Comparison of ENCODE assay signal across 1 cellular context in the genomic region with DNA sequence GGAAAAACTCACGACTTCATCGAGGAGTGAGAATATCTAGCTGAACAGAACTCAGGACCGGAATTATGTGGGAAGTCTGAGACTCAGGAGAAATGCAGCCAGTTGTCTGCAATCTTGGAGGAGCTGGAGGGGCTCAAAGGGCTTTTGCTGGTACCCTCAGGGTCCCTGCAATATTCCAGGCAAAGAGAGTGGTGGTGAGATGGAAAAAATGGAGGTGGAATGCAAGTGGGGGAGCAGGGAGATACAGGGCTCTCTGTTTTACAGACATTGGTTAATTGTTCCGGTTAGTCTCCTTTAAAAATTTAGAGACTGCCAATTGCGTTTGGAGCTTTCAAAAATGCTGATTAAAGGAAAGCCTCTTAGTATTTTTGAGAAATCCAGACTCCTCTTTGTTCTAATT.
TF ChIP-seq lines count a peak whose summit lies in the region.

No MANE protein-coding gene starts in this region.

TF ChIP-seq in HepG2, 621 proteins besides CTCF, POLR2A, EP300 and RAD21:
- 0 out of 2 replicates have a peak, but pooled peaks have one; percentile 5 for TF ChIP-seq HNF4G (IDR thresholded peaks at IDR 0.05; ENCODE audit: borderline replicate concordance, low read depth, low read length)
- no peak for TF ChIP-seq HNF4G (CRISPR knock-in tag; IDR thresholded peaks at IDR 0.05; ENCODE audit: borderline replicate concordance, low read depth)
- no peak for TF ChIP-seq AFF4 (CRISPR knock-in tag; IDR thresholded peaks at IDR 0.05)
- no peak for TF ChIP-seq ZSCAN9 (CRISPR knock-in tag; IDR thresholded peaks at IDR 0.05; ENCODE audit: borderline replicate concordance)
- TF ChIP-seq, protein P1, sequence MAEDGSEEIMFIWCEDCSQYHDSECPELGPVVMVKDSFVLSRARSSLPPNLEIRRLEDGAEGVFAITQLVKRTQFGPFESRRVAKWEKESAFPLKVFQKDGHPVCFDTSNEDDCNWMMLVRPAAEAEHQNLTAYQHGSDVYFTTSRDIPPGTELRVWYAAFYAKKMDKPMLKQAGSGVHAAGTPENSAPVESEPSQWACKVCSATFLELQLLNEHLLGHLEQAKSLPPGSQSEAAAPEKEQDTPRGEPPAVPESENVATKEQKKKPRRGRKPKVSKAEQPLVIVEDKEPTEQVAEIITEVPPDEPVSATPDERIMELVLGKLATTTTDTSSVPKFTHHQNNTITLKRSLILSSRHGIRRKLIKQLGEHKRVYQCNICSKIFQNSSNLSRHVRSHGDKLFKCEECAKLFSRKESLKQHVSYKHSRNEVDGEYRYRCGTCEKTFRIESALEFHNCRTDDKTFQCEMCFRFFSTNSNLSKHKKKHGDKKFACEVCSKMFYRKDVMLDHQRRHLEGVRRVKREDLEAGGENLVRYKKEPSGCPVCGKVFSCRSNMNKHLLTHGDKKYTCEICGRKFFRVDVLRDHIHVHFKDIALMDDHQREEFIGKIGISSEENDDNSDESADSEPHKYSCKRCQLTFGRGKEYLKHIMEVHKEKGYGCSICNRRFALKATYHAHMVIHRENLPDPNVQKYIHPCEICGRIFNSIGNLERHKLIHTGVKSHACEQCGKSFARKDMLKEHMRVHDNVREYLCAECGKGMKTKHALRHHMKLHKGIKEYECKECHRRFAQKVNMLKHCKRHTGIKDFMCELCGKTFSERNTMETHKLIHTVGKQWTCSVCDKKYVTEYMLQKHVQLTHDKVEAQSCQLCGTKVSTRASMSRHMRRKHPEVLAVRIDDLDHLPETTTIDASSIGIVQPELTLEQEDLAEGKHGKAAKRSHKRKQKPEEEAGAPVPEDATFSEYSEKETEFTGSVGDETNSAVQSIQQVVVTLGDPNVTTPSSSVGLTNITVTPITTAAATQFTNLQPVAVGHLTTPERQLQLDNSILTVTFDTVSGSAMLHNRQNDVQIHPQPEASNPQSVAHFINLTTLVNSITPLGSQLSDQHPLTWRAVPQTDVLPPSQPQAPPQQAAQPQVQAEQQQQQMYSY (CRISPR knock-in tag; IDR thresholded peaks at IDR 0.05), result peak; percentile 96
- no peak for TF ChIP-seq ZSCAN30 (CRISPR knock-in tag; IDR thresholded peaks at IDR 0.05)
- TF ChIP-seq, protein P2, sequence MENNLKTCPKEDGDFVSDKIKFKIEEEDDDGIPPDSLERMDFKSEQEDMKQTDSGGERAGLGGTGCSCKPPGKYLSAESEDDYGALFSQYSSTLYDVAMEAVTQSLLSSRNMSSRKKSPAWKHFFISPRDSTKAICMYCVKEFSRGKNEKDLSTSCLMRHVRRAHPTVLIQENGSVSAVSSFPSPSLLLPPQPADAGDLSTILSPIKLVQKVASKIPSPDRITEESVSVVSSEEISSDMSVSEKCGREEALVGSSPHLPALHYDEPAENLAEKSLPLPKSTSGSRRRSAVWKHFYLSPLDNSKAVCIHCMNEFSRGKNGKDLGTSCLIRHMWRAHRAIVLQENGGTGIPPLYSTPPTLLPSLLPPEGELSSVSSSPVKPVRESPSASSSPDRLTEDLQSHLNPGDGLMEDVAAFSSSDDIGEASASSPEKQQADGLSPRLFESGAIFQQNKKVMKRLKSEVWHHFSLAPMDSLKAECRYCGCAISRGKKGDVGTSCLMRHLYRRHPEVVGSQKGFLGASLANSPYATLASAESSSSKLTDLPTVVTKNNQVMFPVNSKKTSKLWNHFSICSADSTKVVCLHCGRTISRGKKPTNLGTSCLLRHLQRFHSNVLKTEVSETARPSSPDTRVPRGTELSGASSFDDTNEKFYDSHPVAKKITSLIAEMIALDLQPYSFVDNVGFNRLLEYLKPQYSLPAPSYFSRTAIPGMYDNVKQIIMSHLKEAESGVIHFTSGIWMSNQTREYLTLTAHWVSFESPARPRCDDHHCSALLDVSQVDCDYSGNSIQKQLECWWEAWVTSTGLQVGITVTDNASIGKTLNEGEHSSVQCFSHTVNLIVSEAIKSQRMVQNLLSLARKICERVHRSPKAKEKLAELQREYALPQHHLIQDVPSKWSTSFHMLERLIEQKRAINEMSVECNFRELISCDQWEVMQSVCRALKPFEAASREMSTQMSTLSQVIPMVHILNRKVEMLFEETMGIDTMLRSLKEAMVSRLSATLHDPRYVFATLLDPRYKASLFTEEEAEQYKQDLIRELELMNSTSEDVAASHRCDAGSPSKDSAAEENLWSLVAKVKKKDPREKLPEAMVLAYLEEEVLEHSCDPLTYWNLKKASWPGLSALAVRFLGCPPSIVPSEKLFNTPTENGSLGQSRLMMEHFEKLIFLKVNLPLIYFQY (CRISPR knock-in tag; IDR thresholded peaks at IDR 0.05; ENCODE audit: borderline replicate concordance), result no peak
- TF ChIP-seq ZNF83 (CRISPR knock-in tag; IDR thresholded peaks at IDR 0.05; ENCODE audit: borderline replicate concordance), result no peak
- no peak for TF ChIP-seq ZNF318 (CRISPR knock-in tag; IDR thresholded peaks at IDR 0.05)
- peak in 1 of 2 experiments; percentile 7; a peak in 2 of 4 replicates for TF ChIP-seq MAFK (conservative IDR thresholded peaks at IDR 0.05 in 1 of 2, IDR thresholded peaks at IDR 0.05 in 1 of 2; ENCODE audit: low read length in 2 of 2)
